In genomic region chr7:229184-229964, GRCh38 we compare ENCODE assay signal across 11 cellular contexts. TPM values are rescaled to one million over a fixed set of nuclear protein-coding genes. Genes with fewer than 3 reads are reported as not detected.
DNase-seq lines count a peak whose midpoint lies in the region; ATAC-seq and TF ChIP-seq lines count a peak whose summit lies in the region.
"Had no signal": no experiment of that assay in that cellular context is flagged by ENCODE, and none has a peak within 500 bp of the region (broad histone marks: within the 10 kb centered on the region; RNA-seq: fewer than 3 reads in every experiment).

No MANE protein-coding gene starts in this region.

- ATAC-seq in Right ventricle myocardium superior (ENCODE audit: poor library complexity), result peak; percentile 72
- no peak for ATAC-seq in GM19023 (IDR thresholded peaks at IDR 0.05; ENCODE audit: unreplicated experiment)

- no peak overlapping the region for H3K4me3 ChIP-seq in AG04449 (ENCODE audit: low read depth, low read length)

- no peak for TF ChIP-seq CTCF in AG04449 (IDR thresholded peaks at IDR 0.05; ENCODE audit: insufficient read depth, low read length, missing control alignments)

- DNase-seq in AG04449 (ENCODE audit: low read depth, low spot score) (peak; percentile 33), amniotic epithelial cell (ENCODE audit: low read depth) (peak; percentile 92), Right ventricle myocardium superior (peak; percentile 84), pons (ENCODE audit: low spot score) (peak; percentile 66), NCI-H446 treated with DMSO at 0.1 percent for 48 hours (lab: John Stamatoyannopoulos, UW) (no peak), SKM-1 treated with dmso at 0.1 percent for 144 hours (lab: John Stamatoyannopoulos, UW; ENCODE audit: unreplicated experiment) (no peak)
- DNase-seq in stimulated activated CD4-positive, alpha-beta T cell treated with anti-CD3 and anti-CD28 coated beads, Interleukin-4, amount 100 ng/mL, for 24 hours, result no peak
- DNase-seq: BE2C, endodermal cell, retina had no signal

- POLR2A ChIA-PET in AG04449 (lab: Yijun Ruan, JAX), result no interaction called here

- intact Hi-C loops in Right ventricle myocardium superior (cut with DNase I), result no loop called here

- CTCF ChIA-PET in AG04449 (lab: Yijun Ruan, JAX), result interaction anchor here (1.7 kb wide), 1 partner anchor 9 kb away, joined by 5 read pairs; no protein-coding TSS in a partner anchor

RNA-seq across cellular contexts. Expression of gene FAM20C, which starts 37.0 kb away (rescaled TPM):
- 23.4 TPM for total RNA-seq in Right ventricle myocardium superior

Comparison
In these comparisons a context has a peak if more than half of its experiments do, and no peak if none do; other contexts are left out.
1. DNase-seq: peak in AG04449 (single experiment), amniotic epithelial cell (single experiment), Right ventricle myocardium superior (single experiment) and pons (single experiment); none in NCI-H446 treated with DMSO at 0.1 percent for 48 hours (single experiment), SKM-1 treated with dmso at 0.1 percent for 144 hours (single experiment) and stimulated activated CD4-positive, alpha-beta T cell treated with anti-CD3 and anti-CD28 coated beads, Interleukin-4, amount 100 ng/mL, for 24 hours (single experiment).